ENCODE assay signal across 26 cellular contexts in genomic region chr12:83346333-83346732, GRCh38.
"Had no signal": no experiment of that assay in that cellular context is flagged by ENCODE, and none has a peak within 500 bp of the region (broad histone marks: within the 10 kb centered on the region; RNA-seq: fewer than 3 reads in every experiment).

No MANE protein-coding gene starts in this region.

- H3K4me3 ChIP-seq: neural progenitor cell, ovary, psoas muscle, skin epidermis, stomach, thoracic aorta, thyroid gland, tibial nerve, upper lobe of left lung, vagina had no signal

- H2AFZ ChIP-seq: neural progenitor cell, parathyroid adenoma had no signal

- H3K9ac ChIP-seq: neural progenitor cell, parathyroid adenoma had no signal

- ATAC-seq: naive thymus-derived CD8-positive, alpha-beta T cell; psoas muscle; right cardiac atrium; sciatic nerve; stimulated activated effector memory CD8-positive, alpha-beta T cell treated with anti-CD3 and anti-CD28 coated beads, Interleukin-12 subunit alpha, Interleukin-12 subunit beta, amount 100 ng/mL, for 72 hours; stimulated activated naive B cell treated with anti-CD40 and anti-IgM and Interleukin-4, amounts not matched to agents 10 μg/mL and 1 μg/mL and 100 μg/mL, for 72 hours had no signal

- H3K36me3 ChIP-seq: neural progenitor cell, ovary, stomach, thoracic aorta, thyroid gland, tibial nerve, upper lobe of left lung, vagina had no signal

- H3K79me2 ChIP-seq: parathyroid adenoma had no signal

- H3K27ac ChIP-seq: neural progenitor cell, ovary, parathyroid adenoma, psoas muscle, skin epidermis, stomach, thoracic aorta, thyroid gland, tibial nerve, upper lobe of left lung, vagina had no signal

- FAIRE-seq: urothelium cell line had no signal

- DNase-seq: naive B cell; naive thymus-derived CD8-positive, alpha-beta T cell; occipital lobe; ovary; posterior cingulate gyrus; psoas muscle; right cardiac atrium; stimulated activated CD4-positive, alpha-beta T cell treated with anti-CD3 and anti-CD28 coated beads, Interleukin-15, amount 100 ng/mL, for 24 hours; stimulated activated CD4-positive, alpha-beta T cell treated with anti-CD3 and anti-CD28 coated beads, Interleukin-2, amount 100 ng/mL, for 24 hours; stimulated activated CD4-positive, alpha-beta T cell treated with anti-CD3 and anti-CD28 coated beads, Interleukin-2, amount 100 ng/mL, for 48 hours; stimulated activated CD4-positive, alpha-beta T cell treated with anti-CD3 and anti-CD28 coated beads, Interleukin-4, amount 100 ng/mL, for 24 hours; stimulated activated naive B cell treated with anti-CD40 and anti-IgM and Interleukin-4, amounts not matched to agents 10 μg/mL and 1 μg/mL and 100 μg/mL, for 72 hours; stimulated activated naive CD4-positive, alpha-beta T cell treated with Interleukin-2 at 50 U/mL for 16 hours; stomach; thyroid gland; trophoblast cell; upper lobe of left lung had no signal

- H3K4me2 ChIP-seq: neural progenitor cell had no signal

- H3K9me3 ChIP-seq: ovary, psoas muscle, thoracic aorta, thyroid gland, upper lobe of left lung, vagina had no signal

- H3K4me1 ChIP-seq: parathyroid adenoma, psoas muscle, stomach, thyroid gland, tibial nerve, upper lobe of left lung, vagina had no signal

- H3K27me3 ChIP-seq: neural progenitor cell, ovary, stomach, thyroid gland, tibial nerve, upper lobe of left lung, vagina had no signal
